10 cellular contexts compared by ENCODE assay signal in the genomic region with DNA sequence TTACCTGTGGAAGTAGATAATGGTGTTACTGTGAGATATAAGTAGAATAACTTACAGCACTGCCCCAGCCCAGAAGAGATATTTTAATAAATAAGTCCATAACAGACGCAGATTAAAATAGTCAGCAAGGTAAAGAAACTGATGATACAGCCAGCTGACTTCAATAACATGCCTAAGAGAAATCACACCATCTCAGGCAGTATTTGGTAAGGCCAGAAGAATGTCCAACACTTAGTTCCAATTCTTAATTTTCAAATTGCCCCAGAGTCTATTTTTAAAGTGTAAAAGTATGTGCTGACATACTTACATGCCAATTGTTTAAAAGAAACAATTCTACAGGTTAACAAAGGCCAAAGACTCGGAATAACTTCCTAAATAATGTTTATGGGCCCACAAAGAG. TPM values are rescaled to one million over a fixed set of nuclear protein-coding genes. Genes with fewer than 3 reads are reported as not detected.
A peak's percentile ranks its signal among the peaks of the same experiment; 100 is the strongest.
DNase-seq lines count a peak whose midpoint lies in the region; ATAC-seq and TF ChIP-seq lines count a peak whose summit lies in the region.
"Had no signal": no experiment of that assay in that cellular context is flagged by ENCODE, and none has a peak within 500 bp of the region (broad histone marks: within the 10 kb centered on the region; RNA-seq: fewer than 3 reads in every experiment).

No MANE protein-coding gene starts in this region.

- H3K4me1 ChIP-seq in ES-I3 (ENCODE audit: insufficient read depth, low read length) = peaks cover 15% of the 10 kb centered on the region
- peaks cover 0 to 14% (median 2%) of the 10 kb centered on the region in 4 donors for H3K4me1 ChIP-seq in Peyer's patch
- H3K4me1 ChIP-seq in esophagus squamous epithelium = peaks cover 10 to 65% (median 20%) of the 10 kb centered on the region in 3 donors
- peaks cover 9% of the 10 kb centered on the region for H3K4me1 ChIP-seq in rectal smooth muscle tissue (ENCODE audit: control insufficient read depth, insufficient read depth, low read length)
- no peaks in the 10 kb centered on the region for H3K4me1 ChIP-seq in prostate gland (replicated peaks)

- H3K9ac ChIP-seq in ES-I3 (ENCODE audit: low read depth, low read length) = peak overlapping the region; percentile 80; the same call in 1 of the 2 replicates
- no peak overlapping the region for H3K9ac ChIP-seq in rectal smooth muscle tissue (ENCODE audit: low read length)

- intact Hi-C loops in esophagus squamous epithelium (cut with DNase I) (no loop called here), prostate gland (cut with DNase I) (no loop called here)

- H3K27ac ChIP-seq in Peyer's patch (peak overlapping the region; percentile 80 to 91 (median 85)), esophagus squamous epithelium (peak overlapping the region; percentile 91 to 98 (median 93)), rectal smooth muscle tissue (ENCODE audit: low read depth, low read length) (peak overlapping the region; percentile 92), prostate gland (peak overlapping the region in 1 of 2 donors; percentile 64)
- H3K27ac ChIP-seq: VCaP had no signal

- no peaks in the 10 kb centered on the region for H3K36me3 ChIP-seq in ES-I3 (ENCODE audit: insufficient read depth, low read length)
- H3K36me3 ChIP-seq in Peyer's patch = no peaks in the 10 kb centered on the region
- no peaks in the 10 kb centered on the region for H3K36me3 ChIP-seq in esophagus squamous epithelium
- no peaks in the 10 kb centered on the region for H3K36me3 ChIP-seq in rectal smooth muscle tissue (ENCODE audit: control insufficient read depth, insufficient read depth, low read length)
- no peaks in the 10 kb centered on the region for H3K36me3 ChIP-seq in prostate gland

- H3K9me3 ChIP-seq in ES-I3 (ENCODE audit: control insufficient read depth, insufficient read depth, low read length) (no peaks in the 10 kb centered on the region), Peyer's patch (no peaks in the 10 kb centered on the region), esophagus squamous epithelium (no peaks in the 10 kb centered on the region), prostate gland (no peaks in the 10 kb centered on the region)

- peak overlapping the region in 3 of 4 donors; percentile 63 to 67 (median 64) for H3K4me3 ChIP-seq in Peyer's patch
- H3K4me3 ChIP-seq in esophagus squamous epithelium = peak overlapping the region; percentile 64 to 82 (median 80)
- no peak overlapping the region for H3K4me3 ChIP-seq in rectal smooth muscle tissue (ENCODE audit: low read length)
- H3K4me3 ChIP-seq in prostate gland = no peak overlapping the region

- TF ChIP-seq CTCF in Peyer's patch (IDR thresholded peaks at IDR 0.05) (no peak), esophagus squamous epithelium (IDR thresholded peaks at IDR 0.05) (no peak), prostate gland (IDR thresholded peaks at IDR 0.05) (no peak)

- WGBS in esophagus squamous epithelium, 2 donors = 34 to 55% methylated on average over 2 of the region's 2 CpGs
- 72% methylated on average over 2 of the region's 2 CpGs for WGBS in prostate gland

- no peak for ATAC-seq in HG03135 (IDR thresholded peaks at IDR 0.05; ENCODE audit: unreplicated experiment)

- DNase-seq in Peyer's patch (no peak), esophagus squamous epithelium (lab: John Stamatoyannopoulos, UW) (no peak), RPMI8226 (no peak), prostate gland (ENCODE audit: low spot score) (no peak)
- no peak for DNase-seq in activated CD4-positive, alpha-beta T cell treated with anti-CD3 and anti-CD28 coated beads, Interleukin-2, amount 50 U/mL, for 4 hours
- DNase-seq: NCI-H1694 had no signal

- H3K27me3 ChIP-seq in Peyer's patch (no peaks in the 10 kb centered on the region), esophagus squamous epithelium (no peaks in the 10 kb centered on the region), rectal smooth muscle tissue (ENCODE audit: control insufficient read depth, insufficient read depth, low read length) (no peaks in the 10 kb centered on the region), prostate gland (replicated peaks; ENCODE audit: insufficient read depth) (no peaks in the 10 kb centered on the region)

- TF ChIP-seq POLR2A in Peyer's patch (IDR thresholded peaks at IDR 0.05) (no peak), esophagus squamous epithelium (IDR thresholded peaks at IDR 0.05) (no peak), prostate gland (IDR thresholded peaks at IDR 0.05) (no peak)

RNA-seq across cellular contexts. Expression of gene GNB4, which starts 1.6 kb away (rescaled TPM):
- 10 to 100 TPM in 1 of 4 donors, 1 to 10 TPM in 3; 4.6 to 29.7 (median 4.8) TPM for total RNA-seq in Peyer's patch
- 10 to 100 TPM; 10.4 to 30.3 (median 19.7) TPM for total RNA-seq in esophagus squamous epithelium
- 10 to 100 TPM in 1 of 2 donors, 1 to 10 TPM in 1; 6.3 to 11.9 TPM for total RNA-seq in prostate gland

Comparison
In these comparisons a context has a peak if more than half of its experiments do, and no peak if none do; other contexts are left out.
1. H3K4me3 ChIP-seq: peak in Peyer's patch (3 of 4) and esophagus squamous epithelium (4 of 4); none in rectal smooth muscle tissue (single experiment) and prostate gland (0 of 2).